ENCODE assay signal across 7 cellular contexts in genomic region chr9:112332674-112332976, GRCh38. TPM values are rescaled to one million over a fixed set of nuclear protein-coding genes. Genes with fewer than 3 reads are reported as not detected.
DNase-seq lines count a peak whose midpoint lies in the region; ATAC-seq and TF ChIP-seq lines count a peak whose summit lies in the region.

No MANE protein-coding gene starts in this region.

- intact Hi-C loops in spleen (cut with DNase I; ENCODE audit: low total_unique reads) = no loop called here

- H3K27ac Mint-ChIP-seq in H9 (peak overlapping the region; percentile 84 to 95 (median 93); a peak in 6 of 7 replicates), glutamatergic neuron (ENCODE audit: unreplicated experiment) (peak overlapping the region; percentile 89)

- no peak overlapping the region for H3K18ac ChIP-seq in H9 (ENCODE audit: insufficient read length, low read depth, low read length)

- no peak overlapping the region for H4K8ac ChIP-seq in H9 (replicated peaks; ENCODE audit: insufficient read length, low read depth, low read length)

- no peaks in the 10 kb centered on the region for H3K27me3 ChIP-seq in H9 (ENCODE audit: insufficient read depth, low read length)
- H3K27me3 ChIP-seq in spleen (replicated peaks in 1 of 7) = no peaks in the 10 kb centered on the region

- H3K9me3 ChIP-seq in H9 (ENCODE audit: control insufficient read depth, low read depth, low read length) (no peaks in the 10 kb centered on the region), spleen (no peaks in the 10 kb centered on the region)

- H3K79me2 ChIP-seq in H9 (ENCODE audit: insufficient read depth, low read length) = peaks cover 18% of the 10 kb centered on the region; the same call in 1 of the 2 replicates

- H3K23me2 ChIP-seq in H9 (ENCODE audit: insufficient read length, low read depth, low read length, poor library complexity, severe bottlenecking) = peaks cover 3% of the 10 kb centered on the region

- H3K9ac ChIP-seq in H9 (ENCODE audit: extremely low read depth, insufficient read length, low read length) = peak overlapping the region; percentile 83

- H3K4me1 Mint-ChIP-seq in H9 (peaks cover 21 to 28% of the 10 kb centered on the region in 2 experiments), glutamatergic neuron (ENCODE audit: low read depth, unreplicated experiment) (peaks cover 6% of the 10 kb centered on the region)

- H3K79me1 ChIP-seq in H9 (ENCODE audit: insufficient read depth, low read depth, low read length, poor library complexity, severe bottlenecking) = peaks cover 4% of the 10 kb centered on the region

- H3K4ac ChIP-seq in H9 (ENCODE audit: low read depth, low read length) = no peak overlapping the region

- H2BK5ac ChIP-seq in H9 (ENCODE audit: insufficient read length, low read length) = no peak overlapping the region

- TF ChIP-seq POLR2A in spleen (IDR thresholded peaks at IDR 0.05) = no peak

- H4K20me1 ChIP-seq in H9 (ENCODE audit: control insufficient read depth, insufficient read depth, insufficient read length) = no peaks in the 10 kb centered on the region

- peak overlapping the region; percentile 47 for H3K27ac ChIP-seq in H9 (ENCODE audit: insufficient read length, low read depth, low read length)
- peak overlapping the region; percentile 96 for H3K27ac ChIP-seq in VCaP
- peak overlapping the region; percentile 99 to 100 (median 100) for H3K27ac ChIP-seq in spleen

- H2BK12ac ChIP-seq in H9 (ENCODE audit: insufficient read length, low read depth, low read length) = no peak overlapping the region

- H3K4me1 ChIP-seq in H9 (ENCODE audit: insufficient read depth, low read length) (0 out of 2 replicates have a peak, but pooled peaks cover 2% of the 10 kb centered on the region), spleen (peaks cover 22 to 64% (median 53%) of the 10 kb centered on the region in 6 donors)

- no CpG with 5 or more reads among the region's 19 CpGs for WGBS in H9 (ENCODE audit: extremely low coverage, insufficient read length, low lambda C conversion rate)
- WGBS in spleen, 5 donors = 0 to 1% (median 0%) methylated on average over 14 to 19 of the region's 19 CpGs

- H3K4me3 Mint-ChIP-seq in H9 = peak overlapping the region; percentile 90 to 92
- peak overlapping the region; percentile 96 for H3K4me3 Mint-ChIP-seq in glutamatergic neuron (ENCODE audit: unreplicated experiment)

- H3K4me2 ChIP-seq in H9 (ENCODE audit: insufficient read depth, insufficient read length, low read length) = peak overlapping the region; percentile 69

- H2BK120ac ChIP-seq in H9 (ENCODE audit: low read depth, low read length, poor library complexity, severe bottlenecking) = no peak overlapping the region

- no peak overlapping the region for H3K23ac ChIP-seq in H9 (ENCODE audit: insufficient read length, low read depth, low read length)

- no peak overlapping the region for H3K56ac ChIP-seq in H9 (ENCODE audit: insufficient read length, low read depth, low read length)

- no peak overlapping the region for H2BK20ac ChIP-seq in H9 (ENCODE audit: low read depth, low read length, poor library complexity, severe bottlenecking)

- H3K9me3 Mint-ChIP-seq in H9 (no peaks in the 10 kb centered on the region; a peak in 1 of 5 replicates), glutamatergic neuron (ENCODE audit: unreplicated experiment) (peaks cover 6% of the 10 kb centered on the region)

- no peak overlapping the region for H4K91ac ChIP-seq in H9 (ENCODE audit: insufficient read length, low read depth, low read length)

- no peak overlapping the region for H2AFZ ChIP-seq in H9 (ENCODE audit: low read length)

- H3K4me3 ChIP-seq in spleen = peak overlapping the region; percentile 70 to 95 (median 85)

- H2BK15ac ChIP-seq in H9 (ENCODE audit: low read depth, low read length) = no peak overlapping the region; the same call in 1 of the 2 replicates

- no peak overlapping the region for H3T11ph ChIP-seq in H9 (ENCODE audit: low read length)

- no peaks in the 10 kb centered on the region for H3K27me3 Mint-ChIP-seq in H9 (ENCODE audit: low read depth)
- H3K27me3 Mint-ChIP-seq in glutamatergic neuron (ENCODE audit: unreplicated experiment) = peaks cover 4% of the 10 kb centered on the region

- H3K36me3 ChIP-seq in spleen = no peaks in the 10 kb centered on the region

- no peak for ATAC-seq in HG03108 (IDR thresholded peaks at IDR 0.05; ENCODE audit: unreplicated experiment)

- H3K14ac ChIP-seq in H9 (ENCODE audit: insufficient read depth, low read length) = peak overlapping the region; percentile 84

- H2AK5ac ChIP-seq in H9 (ENCODE audit: insufficient read length, low read length) = no peak overlapping the region

- peak; percentile 34; the same call in 2 of the 3 replicates for TF ChIP-seq CTCF in H9 (conservative IDR thresholded peaks at IDR 0.05)
- no peak for TF ChIP-seq CTCF in VCaP (conservative IDR thresholded peaks at IDR 0.05)
- no peak for TF ChIP-seq CTCF in glutamatergic neuron (IDR thresholded peaks at IDR 0.05; ENCODE audit: partially characterized antibody, unreplicated experiment)
- peak in 1 of 11 experiments; percentile 19 for TF ChIP-seq CTCF in spleen (IDR thresholded peaks at IDR 0.05 in 8 of 11, conservative IDR thresholded peaks at IDR 0.05 in 3 of 11)

- H4K5ac ChIP-seq in H9 (ENCODE audit: insufficient read length, low read depth, low read length) = no peak overlapping the region

- peaks cover 0 to 1% (median 0%) of the 10 kb centered on the region in 3 experiments; a peak in 1 of 7 replicates for H3K36me3 Mint-ChIP-seq in H9 (ENCODE audit: insufficient read depth in 1 of 3, low read depth in 3 of 3)
- no peaks in the 10 kb centered on the region for H3K36me3 Mint-ChIP-seq in glutamatergic neuron (ENCODE audit: unreplicated experiment)

- DNase-seq in H9 = no peak
- no peak for DNase-seq in glutamatergic neuron
- no peak for DNase-seq in spleen
- DNase-seq in activated CD4-positive, alpha-beta T cell treated with anti-CD3 and anti-CD28 coated beads for 48 hours = no peak
- DNase-seq in germinal center (ENCODE audit: low spot score) = no peak

RNA-seq across cellular contexts. Expression of gene PTBP3, which starts 0.8 kb away (rescaled TPM):
- total RNA-seq in H9 (2021) (89.5 and 93.1 TPM in 2 replicates), glutamatergic neuron (ENCODE audit: unreplicated experiment) (48.6 TPM), spleen (100 to 1,000 TPM in 3 of 7 donors, 10 to 100 TPM in 4; 76.8 to 107 (median 94.0) TPM)
- polyA plus RNA-seq in spleen = 10 to 100 TPM; 10.6 to 18.7 (median 13.2) TPM

RNA-seq across cellular contexts. Expression of gene HSDL2, which starts 47.3 kb away (rescaled TPM):
- 16.5 and 16.6 TPM in 2 replicates for total RNA-seq in H9 (2021)
- 4.8 TPM for total RNA-seq in glutamatergic neuron (ENCODE audit: unreplicated experiment)
- total RNA-seq in spleen = 10 to 100 TPM; 24.9 to 42.6 (median 33.7) TPM
- 10 to 100 TPM; 11.2 to 16.4 (median 14.9) TPM for polyA plus RNA-seq in spleen

Comparison
In these comparisons a context has a peak if more than half of its experiments do, and no peak if none do; other contexts are left out.
1. H3K27ac ChIP-seq: peak in every context shown above with its lines; median percentile 100 in spleen; 96 in VCaP; 47 in H9.